Comparison of ENCODE assay signal across 11 cellular contexts in genomic region chr6:113649276-113649675, GRCh38.
DNase-seq lines count a peak whose midpoint lies in the region; ATAC-seq, FAIRE-seq and TF ChIP-seq lines count a peak whose summit lies in the region.
"Had no signal": no experiment of that assay in that cellular context is flagged by ENCODE, and none has a peak within 500 bp of the region (broad histone marks: within the 10 kb centered on the region; RNA-seq: fewer than 3 reads in every experiment).

No MANE protein-coding gene starts in this region.

- H3K4me2 ChIP-seq in OCI-LY7 (ENCODE audit: low read length) = peak overlapping the region; percentile 42

- intact Hi-C loops in OCI-LY7 (cut with micrococcal nuclease; ENCODE audit: unreplicated experiment) = no loop called here

- no peaks in the 10 kb centered on the region for H3K9me2 ChIP-seq in OCI-LY7 (ENCODE audit: insufficient read depth, low read length)

- no peak for ATAC-seq in GM21390 (IDR thresholded peaks at IDR 0.05; ENCODE audit: unreplicated experiment)
- ATAC-seq: naive thymus-derived CD8-positive, alpha-beta T cell had no signal

- H3K4me3 ChIP-seq in OCI-LY7 (ENCODE audit: low read depth, low read length, poor library complexity, severe bottlenecking) = no peak overlapping the region

- H3K27ac ChIP-seq in OCI-LY7 (ENCODE audit: low read depth, low read length, poor library complexity, severe bottlenecking) (no peak overlapping the region), epithelial cell of prostate (peak overlapping the region; percentile 67)

- no peaks in the 10 kb centered on the region for H4K20me1 ChIP-seq in OCI-LY7 (ENCODE audit: insufficient read depth, low read length)

- peak overlapping the region; percentile 79 for H2AFZ ChIP-seq in OCI-LY7 (ENCODE audit: low read length)

- TF ChIP-seq CTCF in OCI-LY7 (conservative IDR thresholded peaks at IDR 0.05; ENCODE audit: low read length) (no peak), GM20000 (IDR thresholded peaks at IDR 0.05; ENCODE audit: extremely low read depth, missing control alignments) (no peak)

- no peak for TF ChIP-seq POLR2A in GM12891 (IDR thresholded peaks at IDR 0.05; ENCODE audit: low read depth, low read length)

- H3K79me2 ChIP-seq in OCI-LY7 (ENCODE audit: insufficient read depth, low read depth, low read length) = no peaks in the 10 kb centered on the region

- DNase-seq in GM12891 (ENCODE audit: insufficient read length, low spot score) = no peak
- DNase-seq in OCI-LY7 (ENCODE audit: low spot score) = no peak
- no peak for DNase-seq in epithelial cell of prostate (ENCODE audit: low read depth, low spot score)
- DNase-seq in renal cortical epithelial cell (ENCODE audit: low read depth) = peak; percentile 57
- DNase-seq in GM20000 (ENCODE audit: low spot score) = no peak
- no peak for DNase-seq in NCI-H2081 (lab: John Stamatoyannopoulos, UW)
- DNase-seq in NAMALWA (ENCODE audit: low spot score) = no peak
- DNase-seq: CD4-positive, CD25-positive, alpha-beta regulatory T cell; naive thymus-derived CD8-positive, alpha-beta T cell; stimulated activated CD4-positive, alpha-beta T cell treated with anti-CD3 and anti-CD28 coated beads, Interleukin-15, amount 100 ng/mL, for 24 hours had no signal

- no peaks in the 10 kb centered on the region for H3K9me3 ChIP-seq in OCI-LY7 (ENCODE audit: low read length)

- no peaks in the 10 kb centered on the region for H3K36me3 ChIP-seq in OCI-LY7 (ENCODE audit: insufficient read depth, low read length)

- H3K4me1 ChIP-seq in OCI-LY7 (ENCODE audit: insufficient read depth, low read length, poor library complexity, severe bottlenecking) = peaks cover 64% of the 10 kb centered on the region

- no TSS peak for BruUV-seq in OCI-LY7 (replicated peaks; lab: Mats Ljungman, UMichigan)

- CTCF ChIA-PET in OCI-LY7 (lab: Charles Lee; ENCODE audit: unreplicated experiment) = no interaction called here

- no peak for FAIRE-seq in GM12891 (lab: Jason Lieb, UNC)

- POLR2A ChIA-PET in OCI-LY7 (lab: Charles Lee) = no interaction called here

TF ChIP-seq in GM12891, 5 proteins besides CTCF, POLR2A, EP300 and RAD21:
- TF ChIP-seq PAX5 (IDR thresholded peaks at IDR 0.05; ENCODE audit: insufficient read depth, low read length, severe bottlenecking) (no peak), TAF1 (IDR thresholded peaks at IDR 0.05; ENCODE audit: low read depth, low read length) (peak; percentile 15; the same call in 1 of the 2 replicates)
TF ChIP-seq in GM12891: peak in this region for 1.
